Comparison of ENCODE assay signal across 1 cellular context in the genomic region with DNA sequence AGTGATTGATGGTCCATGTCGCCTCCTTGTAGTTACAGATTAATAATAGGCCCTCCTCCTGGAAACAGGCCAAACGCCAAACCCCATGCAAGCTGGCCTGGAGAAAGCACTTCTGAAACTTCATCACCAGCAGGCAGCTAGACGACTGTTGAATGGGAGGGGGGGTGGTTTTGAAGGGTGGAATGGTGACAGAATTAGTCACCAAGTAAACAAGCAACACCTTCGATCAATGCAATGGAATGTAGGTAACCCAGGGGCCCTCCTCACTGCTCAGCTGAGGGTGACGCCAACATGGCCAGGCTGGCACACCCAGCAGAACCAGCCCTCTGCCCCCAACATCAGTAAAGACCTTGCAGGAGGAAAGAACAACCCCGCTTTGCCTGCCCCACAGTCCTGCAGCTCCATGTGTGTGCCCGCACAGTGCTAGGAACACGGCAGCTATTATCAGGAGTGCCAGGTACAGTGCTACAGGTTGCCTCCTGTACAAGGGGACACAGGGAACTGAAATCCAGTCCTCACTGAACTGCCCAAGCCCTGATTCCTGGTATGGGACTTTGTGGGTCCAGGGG.
TF ChIP-seq lines count a peak whose summit lies in the region.

No MANE protein-coding gene starts in this region.

TF ChIP-seq in HepG2, 621 proteins besides CTCF, POLR2A, EP300 and RAD21 (continued from another document and continues in another):
- TF ChIP-seq ZMAT3 (CRISPR knock-in tag; conservative IDR thresholded peaks at IDR 0.05) (peak; percentile 84; the same call in 1 of the 2 replicates), ZNF337 (CRISPR knock-in tag; IDR thresholded peaks at IDR 0.05; ENCODE audit: borderline replicate concordance, low read depth) (no peak), ZNF350 (CRISPR knock-in tag; IDR thresholded peaks at IDR 0.05; ENCODE audit: borderline replicate concordance, low read depth) (peak; percentile 75; the same call in 1 of the 2 replicates), ADNP (CRISPR knock-in tag; IDR thresholded peaks at IDR 0.05) (0 out of 2 replicates have a peak, but pooled peaks have one; percentile 23), FOXA1 (IDR thresholded peaks at IDR 0.05) (peak; percentile 96), FOXA1 (CRISPR knock-in tag; IDR thresholded peaks at IDR 0.05) (peak; percentile 99), ZSCAN31 (CRISPR knock-in tag; IDR thresholded peaks at IDR 0.05; ENCODE audit: low read depth) (no peak), SMAD1 (CRISPR knock-in tag; IDR thresholded peaks at IDR 0.05; ENCODE audit: borderline replicate concordance, low read depth) (0 out of 2 replicates have a peak, but pooled peaks have one; percentile 39), ZNF615 (CRISPR knock-in tag; IDR thresholded peaks at IDR 0.05; ENCODE audit: borderline replicate concordance) (no peak), JUN (CRISPR knock-in tag; IDR thresholded peaks at IDR 0.05) (peak; percentile 99), POGZ (CRISPR knock-in tag; IDR thresholded peaks at IDR 0.05) (peak; percentile 84), ZNF713 (CRISPR knock-in tag; IDR thresholded peaks at IDR 0.05) (no peak), ZNF431 (CRISPR knock-in tag; IDR thresholded peaks at IDR 0.05; ENCODE audit: borderline replicate concordance, low read depth) (no peak), ZNF17 (CRISPR knock-in tag; IDR thresholded peaks at IDR 0.05) (no peak), ZNF850 (CRISPR knock-in tag; conservative IDR thresholded peaks at IDR 0.05) (no peak; the same call in 1 of the 2 replicates), SAFB2 (CRISPR knock-in tag; IDR thresholded peaks at IDR 0.05; ENCODE audit: borderline replicate concordance, low read depth) (peak; percentile 80; the same call in 1 of the 2 replicates), ZNF383 (CRISPR knock-in tag; IDR thresholded peaks at IDR 0.05; ENCODE audit: borderline replicate concordance) (no peak; the same call in 1 of the 2 replicates), ZNF777 (CRISPR knock-in tag; IDR thresholded peaks at IDR 0.05) (peak; percentile 47; the same call in 1 of the 2 replicates), HIVEP1 (CRISPR knock-in tag; IDR thresholded peaks at IDR 0.05) (peak; percentile 90), ZSCAN20 (CRISPR knock-in tag; IDR thresholded peaks at IDR 0.05; ENCODE audit: borderline replicate concordance) (no peak), MEIS1 (CRISPR knock-in tag; IDR thresholded peaks at IDR 0.05; ENCODE audit: borderline replicate concordance) (no peak; the same call in 1 of the 2 replicates), ZNF12 (CRISPR knock-in tag; IDR thresholded peaks at IDR 0.05) (peak; percentile 70; the same call in 1 of the 2 replicates), ZNF441 (CRISPR knock-in tag; IDR thresholded peaks at IDR 0.05; ENCODE audit: borderline replicate concordance) (peak; percentile 83), FOXJ3 (CRISPR knock-in tag; IDR thresholded peaks at IDR 0.05; ENCODE audit: borderline replicate concordance) (peak; percentile 75), KDM3A (CRISPR knock-in tag; IDR thresholded peaks at IDR 0.05; ENCODE audit: low read depth) (peak; percentile 75; the same call in 1 of the 2 replicates), HCFC1 (IDR thresholded peaks at IDR 0.05; ENCODE audit: low read depth, low read length) (no peak), XBP1 (CRISPR knock-in tag; IDR thresholded peaks at IDR 0.05) (no peak; the same call in 1 of the 2 replicates), NFRKB (IDR thresholded peaks at IDR 0.05) (no peak), RCOR2 (CRISPR knock-in tag; IDR thresholded peaks at IDR 0.05) (peak; percentile 90), NFKB2 (CRISPR knock-in tag; IDR thresholded peaks at IDR 0.05; ENCODE audit: borderline replicate concordance) (peak; percentile 46; the same call in 1 of the 2 replicates), RFX5 (IDR thresholded peaks at IDR 0.05; ENCODE audit: low read depth, low read length) (no peak), SP5 (CRISPR knock-in tag; IDR thresholded peaks at IDR 0.05; ENCODE audit: borderline replicate concordance, low read depth) (peak; percentile 84), ZNF766 (CRISPR knock-in tag; IDR thresholded peaks at IDR 0.05; ENCODE audit: borderline replicate concordance) (peak; percentile 71; the same call in 1 of the 2 replicates), ZNF496 (CRISPR knock-in tag; IDR thresholded peaks at IDR 0.05; ENCODE audit: insufficient replicate concordance) (no peak), RFXAP (CRISPR knock-in tag; IDR thresholded peaks at IDR 0.05; ENCODE audit: borderline replicate concordance) (peak; percentile 71; the same call in 1 of the 2 replicates), NCOR1 (IDR thresholded peaks at IDR 0.05; ENCODE audit: borderline replicate concordance, low read length) (peak; percentile 60; the same call in 1 of the 2 replicates), FOXA3 (CRISPR knock-in tag; IDR thresholded peaks at IDR 0.05) (peak; percentile 100), ZMYM3 (CRISPR knock-in tag; IDR thresholded peaks at IDR 0.05) (peak; percentile 87), CBX2 (IDR thresholded peaks at IDR 0.05; ENCODE audit: low read depth, low read length) (no peak), CBX2 (CRISPR knock-in tag; IDR thresholded peaks at IDR 0.05; ENCODE audit: low read depth) (0 out of 2 replicates have a peak, but pooled peaks have one; percentile 35), ZNF552 (CRISPR knock-in tag; IDR thresholded peaks at IDR 0.05; ENCODE audit: borderline replicate concordance) (no peak), TBX2 (CRISPR knock-in tag; IDR thresholded peaks at IDR 0.05; ENCODE audit: borderline replicate concordance) (peak; percentile 99), ZFY (CRISPR knock-in tag; IDR thresholded peaks at IDR 0.05) (peak; percentile 57), POLR2AphosphoS5 (IDR thresholded peaks at IDR 0.05; ENCODE audit: low read depth, low read length) (no peak), ZNF792 (CRISPR knock-in tag; IDR thresholded peaks at IDR 0.05) (peak; percentile 97), ZNF83 (CRISPR knock-in tag; IDR thresholded peaks at IDR 0.05; ENCODE audit: borderline replicate concordance) (peak; percentile 85; the same call in 1 of the 2 replicates)
- TF ChIP-seq, protein P1, sequence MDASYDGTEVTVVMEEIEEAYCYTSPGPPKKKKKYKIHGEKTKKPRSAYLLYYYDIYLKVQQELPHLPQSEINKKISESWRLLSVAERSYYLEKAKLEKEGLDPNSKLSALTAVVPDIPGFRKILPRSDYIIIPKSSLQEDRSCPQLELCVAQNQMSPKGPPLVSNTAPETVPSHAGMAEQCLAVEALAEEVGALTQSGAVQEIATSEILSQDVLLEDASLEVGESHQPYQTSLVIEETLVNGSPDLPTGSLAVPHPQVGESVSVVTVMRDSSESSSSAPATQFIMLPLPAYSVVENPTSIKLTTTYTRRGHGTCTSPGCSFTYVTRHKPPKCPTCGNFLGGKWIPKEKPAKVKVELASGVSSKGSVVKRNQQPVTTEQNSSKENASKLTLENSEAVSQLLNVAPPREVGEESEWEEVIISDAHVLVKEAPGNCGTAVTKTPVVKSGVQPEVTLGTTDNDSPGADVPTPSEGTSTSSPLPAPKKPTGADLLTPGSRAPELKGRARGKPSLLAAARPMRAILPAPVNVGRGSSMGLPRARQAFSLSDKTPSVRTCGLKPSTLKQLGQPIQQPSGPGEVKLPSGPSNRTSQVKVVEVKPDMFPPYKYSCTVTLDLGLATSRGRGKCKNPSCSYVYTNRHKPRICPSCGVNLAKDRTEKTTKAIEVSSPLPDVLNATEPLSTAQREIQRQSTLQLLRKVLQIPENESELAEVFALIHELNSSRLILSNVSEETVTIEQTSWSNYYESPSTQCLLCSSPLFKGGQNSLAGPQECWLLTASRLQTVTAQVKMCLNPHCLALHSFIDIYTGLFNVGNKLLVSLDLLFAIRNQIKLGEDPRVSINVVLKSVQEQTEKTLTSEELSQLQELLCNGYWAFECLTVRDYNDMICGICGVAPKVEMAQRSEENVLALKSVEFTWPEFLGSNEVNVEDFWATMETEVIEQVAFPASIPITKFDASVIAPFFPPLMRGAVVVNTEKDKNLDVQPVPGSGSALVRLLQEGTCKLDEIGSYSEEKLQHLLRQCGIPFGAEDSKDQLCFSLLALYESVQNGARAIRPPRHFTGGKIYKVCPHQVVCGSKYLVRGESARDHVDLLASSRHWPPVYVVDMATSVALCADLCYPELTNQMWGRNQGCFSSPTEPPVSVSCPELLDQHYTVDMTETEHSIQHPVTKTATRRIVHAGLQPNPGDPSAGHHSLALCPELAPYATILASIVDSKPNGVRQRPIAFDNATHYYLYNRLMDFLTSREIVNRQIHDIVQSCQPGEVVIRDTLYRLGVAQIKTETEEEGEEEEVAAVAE (CRISPR knock-in tag; IDR thresholded peaks at IDR 0.05; ENCODE audit: borderline replicate concordance), result peak; percentile 92
- TF ChIP-seq, protein P2, sequence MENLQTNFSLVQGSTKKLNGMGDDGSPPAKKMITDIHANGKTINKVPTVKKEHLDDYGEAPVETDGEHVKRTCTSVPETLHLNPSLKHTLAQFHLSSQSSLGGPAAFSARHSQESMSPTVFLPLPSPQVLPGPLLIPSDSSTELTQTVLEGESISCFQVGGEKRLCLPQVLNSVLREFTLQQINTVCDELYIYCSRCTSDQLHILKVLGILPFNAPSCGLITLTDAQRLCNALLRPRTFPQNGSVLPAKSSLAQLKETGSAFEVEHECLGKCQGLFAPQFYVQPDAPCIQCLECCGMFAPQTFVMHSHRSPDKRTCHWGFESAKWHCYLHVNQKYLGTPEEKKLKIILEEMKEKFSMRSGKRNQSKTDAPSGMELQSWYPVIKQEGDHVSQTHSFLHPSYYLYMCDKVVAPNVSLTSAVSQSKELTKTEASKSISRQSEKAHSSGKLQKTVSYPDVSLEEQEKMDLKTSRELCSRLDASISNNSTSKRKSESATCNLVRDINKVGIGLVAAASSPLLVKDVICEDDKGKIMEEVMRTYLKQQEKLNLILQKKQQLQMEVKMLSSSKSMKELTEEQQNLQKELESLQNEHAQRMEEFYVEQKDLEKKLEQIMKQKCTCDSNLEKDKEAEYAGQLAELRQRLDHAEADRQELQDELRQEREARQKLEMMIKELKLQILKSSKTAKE (CRISPR knock-in tag; IDR thresholded peaks at IDR 0.05; ENCODE audit: borderline replicate concordance), result peak; percentile 80
- TF ChIP-seq, protein P3, sequence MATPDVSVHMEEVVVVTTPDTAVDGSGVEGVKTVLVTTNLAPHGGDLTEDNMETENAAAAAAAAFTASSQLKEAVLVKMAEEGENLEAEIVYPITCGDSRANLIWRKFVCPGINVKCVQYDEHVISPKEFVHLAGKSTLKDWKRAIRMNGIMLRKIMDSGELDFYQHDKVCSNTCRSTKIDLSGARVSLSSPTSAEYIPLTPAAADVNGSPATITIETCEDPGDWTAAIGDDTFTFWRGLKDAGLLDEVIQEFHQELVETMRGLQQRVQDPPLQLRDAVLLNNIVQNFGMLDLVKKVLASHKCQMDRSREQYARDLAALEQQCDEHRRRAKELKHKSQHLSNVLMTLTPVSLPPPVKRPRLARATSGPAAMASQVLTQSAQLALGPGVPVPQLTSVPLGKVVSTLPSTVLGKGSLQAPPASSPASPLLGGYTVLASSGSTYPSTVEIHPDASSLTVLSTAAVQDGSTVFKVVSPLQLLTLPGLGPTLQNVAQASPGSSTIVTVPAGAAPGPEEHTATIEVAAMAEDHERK (CRISPR knock-in tag; IDR thresholded peaks at IDR 0.05; ENCODE audit: low read depth), result no peak
- TF ChIP-seq, protein P4, sequence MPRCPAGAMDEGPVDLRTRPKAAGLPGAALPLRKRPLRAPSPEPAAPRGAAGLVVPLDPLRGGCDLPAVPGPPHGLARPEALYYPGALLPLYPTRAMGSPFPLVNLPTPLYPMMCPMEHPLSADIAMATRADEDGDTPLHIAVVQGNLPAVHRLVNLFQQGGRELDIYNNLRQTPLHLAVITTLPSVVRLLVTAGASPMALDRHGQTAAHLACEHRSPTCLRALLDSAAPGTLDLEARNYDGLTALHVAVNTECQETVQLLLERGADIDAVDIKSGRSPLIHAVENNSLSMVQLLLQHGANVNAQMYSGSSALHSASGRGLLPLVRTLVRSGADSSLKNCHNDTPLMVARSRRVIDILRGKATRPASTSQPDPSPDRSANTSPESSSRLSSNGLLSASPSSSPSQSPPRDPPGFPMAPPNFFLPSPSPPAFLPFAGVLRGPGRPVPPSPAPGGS (CRISPR knock-in tag; IDR thresholded peaks at IDR 0.05), result no peak
- TF ChIP-seq, protein P5, sequence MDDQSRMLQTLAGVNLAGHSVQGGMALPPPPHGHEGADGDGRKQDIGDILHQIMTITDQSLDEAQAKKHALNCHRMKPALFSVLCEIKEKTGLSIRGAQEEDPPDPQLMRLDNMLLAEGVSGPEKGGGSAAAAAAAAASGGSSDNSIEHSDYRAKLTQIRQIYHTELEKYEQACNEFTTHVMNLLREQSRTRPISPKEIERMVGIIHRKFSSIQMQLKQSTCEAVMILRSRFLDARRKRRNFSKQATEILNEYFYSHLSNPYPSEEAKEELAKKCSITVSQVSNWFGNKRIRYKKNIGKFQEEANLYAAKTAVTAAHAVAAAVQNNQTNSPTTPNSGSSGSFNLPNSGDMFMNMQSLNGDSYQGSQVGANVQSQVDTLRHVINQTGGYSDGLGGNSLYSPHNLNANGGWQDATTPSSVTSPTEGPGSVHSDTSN (CRISPR knock-in tag; IDR thresholded peaks at IDR 0.05; ENCODE audit: borderline replicate concordance), result no peak
- TF ChIP-seq, protein P6, sequence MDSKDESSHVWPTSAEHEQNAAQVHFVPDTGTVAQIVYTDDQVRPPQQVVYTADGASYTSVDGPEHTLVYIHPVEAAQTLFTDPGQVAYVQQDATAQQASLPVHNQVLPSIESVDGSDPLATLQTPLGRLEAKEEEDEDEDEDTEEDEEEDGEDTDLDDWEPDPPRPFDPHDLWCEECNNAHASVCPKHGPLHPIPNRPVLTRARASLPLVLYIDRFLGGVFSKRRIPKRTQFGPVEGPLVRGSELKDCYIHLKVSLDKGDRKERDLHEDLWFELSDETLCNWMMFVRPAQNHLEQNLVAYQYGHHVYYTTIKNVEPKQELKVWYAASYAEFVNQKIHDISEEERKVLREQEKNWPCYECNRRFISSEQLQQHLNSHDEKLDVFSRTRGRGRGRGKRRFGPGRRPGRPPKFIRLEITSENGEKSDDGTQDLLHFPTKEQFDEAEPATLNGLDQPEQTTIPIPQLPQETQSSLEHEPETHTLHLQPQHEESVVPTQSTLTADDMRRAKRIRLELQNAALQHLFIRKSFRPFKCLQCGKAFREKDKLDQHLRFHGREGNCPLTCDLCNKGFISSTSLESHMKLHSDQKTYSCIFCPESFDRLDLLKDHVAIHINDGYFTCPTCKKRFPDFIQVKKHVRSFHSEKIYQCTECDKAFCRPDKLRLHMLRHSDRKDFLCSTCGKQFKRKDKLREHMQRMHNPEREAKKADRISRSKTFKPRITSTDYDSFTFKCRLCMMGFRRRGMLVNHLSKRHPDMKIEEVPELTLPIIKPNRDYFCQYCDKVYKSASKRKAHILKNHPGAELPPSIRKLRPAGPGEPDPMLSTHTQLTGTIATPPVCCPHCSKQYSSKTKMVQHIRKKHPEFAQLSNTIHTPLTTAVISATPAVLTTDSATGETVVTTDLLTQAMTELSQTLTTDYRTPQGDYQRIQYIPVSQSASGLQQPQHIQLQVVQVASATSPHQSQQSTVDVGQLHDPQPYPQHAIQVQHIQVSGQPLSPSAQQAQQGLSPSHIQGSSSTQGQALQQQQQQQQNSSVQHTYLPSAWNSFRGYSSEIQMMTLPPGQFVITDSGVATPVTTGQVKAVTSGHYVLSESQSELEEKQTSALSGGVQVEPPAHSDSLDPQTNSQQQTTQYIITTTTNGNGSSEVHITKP (CRISPR knock-in tag; IDR thresholded peaks at IDR 0.05; ENCODE audit: low read depth), result peak; percentile 80
- TF ChIP-seq, protein P7, sequence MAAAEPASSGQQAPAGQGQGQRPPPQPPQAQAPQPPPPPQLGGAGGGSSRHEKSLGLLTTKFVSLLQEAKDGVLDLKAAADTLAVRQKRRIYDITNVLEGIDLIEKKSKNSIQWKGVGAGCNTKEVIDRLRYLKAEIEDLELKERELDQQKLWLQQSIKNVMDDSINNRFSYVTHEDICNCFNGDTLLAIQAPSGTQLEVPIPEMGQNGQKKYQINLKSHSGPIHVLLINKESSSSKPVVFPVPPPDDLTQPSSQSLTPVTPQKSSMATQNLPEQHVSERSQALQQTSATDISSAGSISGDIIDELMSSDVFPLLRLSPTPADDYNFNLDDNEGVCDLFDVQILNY (CRISPR knock-in tag; conservative IDR thresholded peaks at IDR 0.05), result no peak
